In genomic region chr20:2524435-2525272, GRCh38 we compare ENCODE assay signal across 8 cellular contexts. TPM values are rescaled to one million over a fixed set of nuclear protein-coding genes. Genes with fewer than 3 reads are reported as not detected.
DNase-seq lines count a peak whose midpoint lies in the region; ATAC-seq and TF ChIP-seq lines count a peak whose summit lies in the region.

No MANE protein-coding gene starts in this region.

- POLR2A ChIA-PET in PC-9 (lab: Charles Lee; ENCODE audit: unreplicated experiment) = interaction anchor here (0.5 kb wide), 1 partner anchor 780 kb away, joined by 4 read pairs; no protein-coding TSS in a partner anchor
- POLR2A ChIA-PET in naive thymus-derived CD4-positive, alpha-beta T cell (lab: Charles Lee) = interaction anchor here (0.5 to 4.5 kb wide), 7 partner anchors 10 to 164 kb away, joined by 3 to 35 read pairs (median 7); partner anchors contain the start of genes IDH3B, SNRPB and ZNF343

- peak overlapping the region; percentile 98 for H3K4me3 ChIP-seq in PC-9
- H3K4me3 ChIP-seq in fibroblast of lung (replicated peaks in 1 of 4; ENCODE audit: control extremely low read depth in 1 of 4, insufficient read depth in 1 of 4, low read depth in 3 of 4, low read length in 4 of 4) = peak overlapping the region; percentile 77 to 89 (median 78)
- peak overlapping the region; percentile 92 for H3K4me3 ChIP-seq in naive thymus-derived CD4-positive, alpha-beta T cell (ENCODE audit: low read length)

- TSS peak; percentile 72 for BruUV-seq in PC-9 (replicated peaks; lab: Mats Ljungman, UMichigan)

- intact Hi-C loops in PC-9 (cut with micrococcal nuclease; ENCODE audit: unreplicated experiment) = loop anchor here (1.0 kb wide), 1 partner anchor 123 kb away; no protein-coding TSS in a partner anchor
- intact Hi-C loops in activated T-helper 1 cell treated with anti-CD3 and anti-CD28 coated beads, Interleukin-12 subunit alpha, Interleukin-12 subunit beta, Interleukin-2, Interleukin-4 antibody, amounts not matched to agents 30 ng/mL and 10 ng/mL and 1 ng/mL, durations not matched to agents 14 hours and 24 hours and 36 hours (cut with micrococcal nuclease) = loop anchor here (1.0 to 10.0 kb wide), 5 partner anchors 53 to 1290 kb away; no protein-coding TSS in a partner anchor
- intact Hi-C loops in naive thymus-derived CD4-positive, alpha-beta T cell (cut with micrococcal nuclease) = loop anchor here (1.0 to 10.0 kb wide), 8 partner anchors 15 to 350 kb away; partner anchors contain the start of genes NOP56 (in 2 of the 2), SNRPB (in 2 of the 2) and PTPRA (in 1 of the 2)

- TF ChIP-seq CTCF in PC-9 (conservative IDR thresholded peaks at IDR 0.05) (peak; percentile 96), fibroblast of lung (conservative IDR thresholded peaks at IDR 0.05 in 1 of 2, IDR thresholded peaks at IDR 0.05 in 1 of 2; ENCODE audit: low read depth in 1 of 2, low read length in 2 of 2) (peak; percentile 81 to 86)

- CTCF ChIA-PET in PC-9 (lab: Charles Lee) = interaction anchor here (0.6 to 1.0 kb wide), 5 partner anchors 11 to 376 kb away, joined by 3 to 14 read pairs (median 4); partner anchors contain the start of gene SNRPB
- CTCF ChIA-PET in naive thymus-derived CD4-positive, alpha-beta T cell (lab: Charles Lee) = interaction anchor here (0.6 to 5.5 kb wide), 8 partner anchors 14 to 1162 kb away, joined by 3 to 51 read pairs (median 3); partner anchors contain the start of gene ZNF343

- H3K9ac ChIP-seq in fibroblast of lung (ENCODE audit: insufficient read depth, low read length) = peak overlapping the region; percentile 90

- H3K9me3 Mint-ChIP-seq in IgD-negative memory B cell = peaks cover 0 to 3% (median 0%) of the 10 kb centered on the region in 3 donors
- no peaks in the 10 kb centered on the region for H3K9me3 Mint-ChIP-seq in activated T-helper 1 cell treated with anti-CD3 and anti-CD28 coated beads, Interleukin-12 subunit alpha, Interleukin-12 subunit beta, Interleukin-2, Interleukin-4 antibody, amounts not matched to agents 30 ng/mL and 10 ng/mL and 1 ng/mL, durations not matched to agents 14 hours and 24 hours and 36 hours
- no peaks in the 10 kb centered on the region for H3K9me3 Mint-ChIP-seq in naive thymus-derived CD4-positive, alpha-beta T cell
- H3K9me3 Mint-ChIP-seq in stimulated activated memory B cell treated with anti-CD40 and anti-IgM and Interleukin-4, amounts not matched to agents 10 μg/mL and 1 μg/mL and 100 μg/mL, for 72 hours = no peaks in the 10 kb centered on the region

- peak overlapping the region; percentile 98 for H3K4me2 ChIP-seq in PC-9
- H3K4me2 ChIP-seq in fibroblast of lung (ENCODE audit: extremely low read depth, insufficient read depth, low read length) = peak overlapping the region; percentile 88

- no peaks in the 10 kb centered on the region for H3K36me3 Mint-ChIP-seq in IgD-negative memory B cell
- no peaks in the 10 kb centered on the region for H3K36me3 Mint-ChIP-seq in activated T-helper 1 cell treated with anti-CD3 and anti-CD28 coated beads, Interleukin-12 subunit alpha, Interleukin-12 subunit beta, Interleukin-2, Interleukin-4 antibody, amounts not matched to agents 30 ng/mL and 10 ng/mL and 1 ng/mL, durations not matched to agents 14 hours and 24 hours and 36 hours (ENCODE audit: low read depth)
- no peaks in the 10 kb centered on the region for H3K36me3 Mint-ChIP-seq in naive thymus-derived CD4-positive, alpha-beta T cell
- H3K36me3 Mint-ChIP-seq in stimulated activated memory B cell treated with anti-CD40 and anti-IgM and Interleukin-4, amounts not matched to agents 10 μg/mL and 1 μg/mL and 100 μg/mL, for 72 hours = no peaks in the 10 kb centered on the region

- H3K27ac ChIP-seq in PC-9 (no peak overlapping the region), fibroblast of lung (ENCODE audit: insufficient read depth, low read length) (peak overlapping the region; percentile 92)
- peak overlapping the region; percentile 76 for H3K27ac ChIP-seq in naive thymus-derived CD4-positive, alpha-beta T cell (ENCODE audit: low read depth, low read length)

- H3K4me1 ChIP-seq in PC-9 (replicated peaks; ENCODE audit: insufficient read depth) (no peaks in the 10 kb centered on the region), fibroblast of lung (ENCODE audit: control insufficient read depth, extremely low read depth, insufficient read depth, low read length) (peaks cover 1% of the 10 kb centered on the region)
- H3K4me1 ChIP-seq in naive thymus-derived CD4-positive, alpha-beta T cell (ENCODE audit: control insufficient read depth in 2 of 2, insufficient read depth in 2 of 2, low read length in 2 of 2) = peaks cover 0 to 5% of the 10 kb centered on the region in 2 donors

- H2AFZ ChIP-seq in PC-9 = peak overlapping the region; percentile 99
- H2AFZ ChIP-seq in fibroblast of lung (ENCODE audit: low read length) = peak overlapping the region; percentile 69

- no peaks in the 10 kb centered on the region for H3F3A ChIP-seq in PC-9 (ENCODE audit: insufficient read depth, low read depth)

- peak; percentile 56 for ATAC-seq in GM19372 (IDR thresholded peaks at IDR 0.05; ENCODE audit: low read depth, unreplicated experiment)
- peak; percentile 96 for ATAC-seq in naive thymus-derived CD4-positive, alpha-beta T cell
- peak; percentile 90 for ATAC-seq in stimulated activated memory B cell treated with anti-CD40 and anti-IgM and Interleukin-4, amounts not matched to agents 10 μg/mL and 1 μg/mL and 100 μg/mL, for 72 hours

- H3K27me3 ChIP-seq in PC-9 (ENCODE audit: insufficient read depth, low read depth) (peaks cover 20% of the 10 kb centered on the region), fibroblast of lung (ENCODE audit: control insufficient read depth, insufficient read depth, low read length) (no peaks in the 10 kb centered on the region)
- no peaks in the 10 kb centered on the region for H3K27me3 ChIP-seq in naive thymus-derived CD4-positive, alpha-beta T cell (ENCODE audit: control insufficient read depth in 2 of 2, insufficient read depth in 2 of 2, low read length in 2 of 2)

- H3K36me3 ChIP-seq in PC-9 (ENCODE audit: low read depth) (no peaks in the 10 kb centered on the region), fibroblast of lung (ENCODE audit: control insufficient read depth, insufficient read depth, low read length) (no peaks in the 10 kb centered on the region)
- peaks cover 0 to 5% (median 0%) of the 10 kb centered on the region in 3 experiments for H3K36me3 ChIP-seq in naive thymus-derived CD4-positive, alpha-beta T cell (ENCODE audit: control insufficient read depth in 2 of 3, insufficient read depth in 3 of 3, low read length in 3 of 3)

- peak overlapping the region; percentile 23 to 85 (median 71) for H3K27ac Mint-ChIP-seq in IgD-negative memory B cell
- H3K27ac Mint-ChIP-seq in activated T-helper 1 cell treated with anti-CD3 and anti-CD28 coated beads, Interleukin-12 subunit alpha, Interleukin-12 subunit beta, Interleukin-2, Interleukin-4 antibody, amounts not matched to agents 30 ng/mL and 10 ng/mL and 1 ng/mL, durations not matched to agents 14 hours and 24 hours and 36 hours = peak overlapping the region; percentile 87
- peak overlapping the region; percentile 62 to 94 (median 86) for H3K27ac Mint-ChIP-seq in naive thymus-derived CD4-positive, alpha-beta T cell
- peak overlapping the region; percentile 93 for H3K27ac Mint-ChIP-seq in stimulated activated memory B cell treated with anti-CD40 and anti-IgM and Interleukin-4, amounts not matched to agents 10 μg/mL and 1 μg/mL and 100 μg/mL, for 72 hours

- peak overlapping the region; percentile 86 to 96 (median 94) for H3K4me3 Mint-ChIP-seq in IgD-negative memory B cell
- peak overlapping the region; percentile 85 for H3K4me3 Mint-ChIP-seq in activated T-helper 1 cell treated with anti-CD3 and anti-CD28 coated beads, Interleukin-12 subunit alpha, Interleukin-12 subunit beta, Interleukin-2, Interleukin-4 antibody, amounts not matched to agents 30 ng/mL and 10 ng/mL and 1 ng/mL, durations not matched to agents 14 hours and 24 hours and 36 hours
- peak overlapping the region; percentile 80 to 94 (median 90) for H3K4me3 Mint-ChIP-seq in naive thymus-derived CD4-positive, alpha-beta T cell
- H3K4me3 Mint-ChIP-seq in stimulated activated memory B cell treated with anti-CD40 and anti-IgM and Interleukin-4, amounts not matched to agents 10 μg/mL and 1 μg/mL and 100 μg/mL, for 72 hours = peak overlapping the region; percentile 95

- peaks cover 5 to 12% (median 8%) of the 10 kb centered on the region in 3 donors for H3K4me1 Mint-ChIP-seq in IgD-negative memory B cell
- peaks cover 26% of the 10 kb centered on the region for H3K4me1 Mint-ChIP-seq in activated T-helper 1 cell treated with anti-CD3 and anti-CD28 coated beads, Interleukin-12 subunit alpha, Interleukin-12 subunit beta, Interleukin-2, Interleukin-4 antibody, amounts not matched to agents 30 ng/mL and 10 ng/mL and 1 ng/mL, durations not matched to agents 14 hours and 24 hours and 36 hours (ENCODE audit: low read depth)
- H3K4me1 Mint-ChIP-seq in naive thymus-derived CD4-positive, alpha-beta T cell = peaks cover 6 to 25% (median 11%) of the 10 kb centered on the region in 7 donors
- peaks cover 27% of the 10 kb centered on the region for H3K4me1 Mint-ChIP-seq in stimulated activated memory B cell treated with anti-CD40 and anti-IgM and Interleukin-4, amounts not matched to agents 10 μg/mL and 1 μg/mL and 100 μg/mL, for 72 hours

- no peaks in the 10 kb centered on the region for H3K9me3 ChIP-seq in PC-9 (ENCODE audit: insufficient read depth, low read depth)
- H3K9me3 ChIP-seq in fibroblast of lung (ENCODE audit: control insufficient read depth, insufficient read depth, low read depth, low read length) = no peaks in the 10 kb centered on the region
- H3K9me3 ChIP-seq in naive thymus-derived CD4-positive, alpha-beta T cell (ENCODE audit: control insufficient read depth in 2 of 3, low read length in 3 of 3) = no peaks in the 10 kb centered on the region

- H4K20me1 ChIP-seq in PC-9 (ENCODE audit: insufficient read depth) = no peaks in the 10 kb centered on the region
- H4K20me1 ChIP-seq in fibroblast of lung (ENCODE audit: control insufficient read depth, extremely low read depth, insufficient read depth, low read length) = no peaks in the 10 kb centered on the region

- H3K27me3 Mint-ChIP-seq in IgD-negative memory B cell = peaks cover 3% of the 10 kb centered on the region
- peaks cover 7% of the 10 kb centered on the region for H3K27me3 Mint-ChIP-seq in activated T-helper 1 cell treated with anti-CD3 and anti-CD28 coated beads, Interleukin-12 subunit alpha, Interleukin-12 subunit beta, Interleukin-2, Interleukin-4 antibody, amounts not matched to agents 30 ng/mL and 10 ng/mL and 1 ng/mL, durations not matched to agents 14 hours and 24 hours and 36 hours (ENCODE audit: insufficient read depth)
- peaks cover 0 to 5% (median 0%) of the 10 kb centered on the region in 5 donors for H3K27me3 Mint-ChIP-seq in naive thymus-derived CD4-positive, alpha-beta T cell
- H3K27me3 Mint-ChIP-seq in stimulated activated memory B cell treated with anti-CD40 and anti-IgM and Interleukin-4, amounts not matched to agents 10 μg/mL and 1 μg/mL and 100 μg/mL, for 72 hours = no peaks in the 10 kb centered on the region

- DNase-seq in CD1c-positive myeloid dendritic cell (ENCODE audit: extremely low spot score) (peak; percentile 94), PC-9 (peak; percentile 44 to 82), fibroblast of lung (ENCODE audit: low read depth in 2 of 2) (peak; percentile 65 to 79)
- peak; percentile 87 for DNase-seq in activated T-helper 1 cell treated with anti-CD3 and anti-CD28 coated beads, Interleukin-12 subunit alpha, Interleukin-12 subunit beta, Interleukin-2, Interleukin-4 antibody, amounts not matched to agents 30 ng/mL and 10 ng/mL and 1 ng/mL, durations not matched to agents 14 hours and 24 hours and 36 hours (ENCODE audit: low spot score)
- peak; percentile 82 to 97 (median 91) for DNase-seq in naive thymus-derived CD4-positive, alpha-beta T cell

- H3K79me2 ChIP-seq in PC-9 (ENCODE audit: low read depth) (no peaks in the 10 kb centered on the region), fibroblast of lung (ENCODE audit: control insufficient read depth, insufficient read depth, low read length) (no peaks in the 10 kb centered on the region)

- H3K9me2 ChIP-seq in PC-9 (ENCODE audit: insufficient read depth) = no peaks in the 10 kb centered on the region

RNA-seq across cellular contexts. Expression of gene TMC2, which starts 11.7 kb away (rescaled TPM):
- polyA plus RNA-seq in IgD-negative memory B cell (not detected), fibroblast of lung (not detected in 2 replicates)
- total RNA-seq in PC-9 (2021) (not detected in 2 replicates), fibroblast of lung (under 0.01 TPM in 2 replicates)
- not detected in 2 replicates for total RNA-seq in activated T-helper 1 cell treated with anti-CD3 and anti-CD28 coated beads, Interleukin-12 subunit alpha, Interleukin-12 subunit beta, Interleukin-2, Interleukin-4 antibody, amounts not matched to agents 30 ng/mL and 10 ng/mL and 1 ng/mL, durations not matched to agents 14 hours and 24 hours and 36 hours
- polyA plus RNA-seq in fibroblast of lung (2012) = not detected in 2 replicates
- polyA minus RNA-seq in fibroblast of lung (ENCODE audit: low replicate concordance) = not detected in 2 replicates
- total RNA-seq in naive thymus-derived CD4-positive, alpha-beta T cell = under 1 TPM in 1 of 5 experiments, not detected in 4; 0.15 TPM
- polyA plus RNA-seq in naive thymus-derived CD4-positive, alpha-beta T cell = not detected

RNA-seq across cellular contexts. Expression of gene ZNF343, which starts 15.9 kb away (rescaled TPM):
- 8.5 TPM for polyA plus RNA-seq in IgD-negative memory B cell
- total RNA-seq in PC-9 (2021) = 10.0 and 11.9 TPM in 2 replicates
- total RNA-seq in activated T-helper 1 cell treated with anti-CD3 and anti-CD28 coated beads, Interleukin-12 subunit alpha, Interleukin-12 subunit beta, Interleukin-2, Interleukin-4 antibody, amounts not matched to agents 30 ng/mL and 10 ng/mL and 1 ng/mL, durations not matched to agents 14 hours and 24 hours and 36 hours = 18.2 and 21.6 TPM in 2 replicates
- 13.1 and 15.0 TPM in 2 replicates for total RNA-seq in fibroblast of lung
- polyA plus RNA-seq in fibroblast of lung = 7.8 and 11.2 TPM in 2 replicates
- 6.0 and 8.7 TPM in 2 replicates for polyA plus RNA-seq in fibroblast of lung (2012)
- 5.9 and 12.8 TPM in 2 replicates for polyA minus RNA-seq in fibroblast of lung (ENCODE audit: low replicate concordance)
- 10 to 100 TPM in 4 of 5 experiments, 1 to 10 TPM in 1; 7.5 to 14.4 (median 11.8) TPM for total RNA-seq in naive thymus-derived CD4-positive, alpha-beta T cell
- polyA plus RNA-seq in naive thymus-derived CD4-positive, alpha-beta T cell = 1 to 10 TPM; 3.7 to 8.8 TPM

RNA-seq across cellular contexts. Expression of gene SNRPB, which starts 54.1 kb away (rescaled TPM):
- 334 TPM for polyA plus RNA-seq in IgD-negative memory B cell
- 310 and 349 TPM in 2 replicates for total RNA-seq in PC-9 (2021)
- 533 and 548 TPM in 2 replicates for total RNA-seq in activated T-helper 1 cell treated with anti-CD3 and anti-CD28 coated beads, Interleukin-12 subunit alpha, Interleukin-12 subunit beta, Interleukin-2, Interleukin-4 antibody, amounts not matched to agents 30 ng/mL and 10 ng/mL and 1 ng/mL, durations not matched to agents 14 hours and 24 hours and 36 hours
- total RNA-seq in fibroblast of lung = 78.9 and 82.7 TPM in 2 replicates
- 104 and 159 TPM in 2 replicates for polyA plus RNA-seq in fibroblast of lung
- polyA plus RNA-seq in fibroblast of lung (2012) = 108 and 175 TPM in 2 replicates
- polyA minus RNA-seq in fibroblast of lung (ENCODE audit: low replicate concordance) = 41.7 and 57.6 TPM in 2 replicates
- total RNA-seq in naive thymus-derived CD4-positive, alpha-beta T cell = 100 to 1,000 TPM in 3 of 5 experiments, 10 to 100 TPM in 2; 83.5 to 323 (median 118) TPM
- 100 to 1,000 TPM; 230 to 231 TPM for polyA plus RNA-seq in naive thymus-derived CD4-positive, alpha-beta T cell
